In the genomic region with DNA sequence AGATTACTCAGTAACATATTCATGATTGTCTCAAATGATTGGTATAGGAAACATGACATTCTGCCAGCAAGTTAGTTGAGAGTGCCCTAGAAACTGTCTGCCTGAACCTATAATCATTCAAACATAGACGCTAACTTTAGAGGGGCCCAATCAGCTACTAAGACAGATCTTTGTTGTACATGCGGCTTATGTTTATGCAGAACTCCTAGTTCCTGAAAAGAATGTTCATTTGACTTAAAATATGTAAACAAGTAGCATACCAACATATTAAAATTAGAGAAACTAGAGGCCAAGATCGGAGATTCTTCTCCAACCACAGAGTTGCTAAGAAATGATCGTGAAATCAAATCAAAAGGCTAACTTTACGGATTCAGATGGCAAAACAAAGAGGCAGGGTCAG, we compare ENCODE assay signal across 29 cellular contexts. TPM values are rescaled to one million over a fixed set of nuclear protein-coding genes. Genes with fewer than 3 reads are reported as not detected.
DNase-seq lines count a peak whose midpoint lies in the region; TF ChIP-seq lines count a peak whose summit lies in the region.
"Had no signal": no experiment of that assay in that cellular context is flagged by ENCODE, and none has a peak within 500 bp of the region (broad histone marks: within the 10 kb centered on the region; RNA-seq: fewer than 3 reads in every experiment).

No MANE protein-coding gene starts in this region.

- H3K27me3 ChIP-seq in fibroblast of lung (ENCODE audit: control insufficient read depth, insufficient read depth, low read length): no peaks in the 10 kb centered on the region
- no peaks in the 10 kb centered on the region for H3K27me3 ChIP-seq in CD4-positive, alpha-beta memory T cell (ENCODE audit: insufficient read depth, low read length)
- H3K27me3 ChIP-seq: BLaER1 treated with 17β-estradiol and CSF1 and Interleukin-3, amounts not matched to agents 10 nM and 100 nM had no signal

- CTCF ChIA-PET in CD4-positive, alpha-beta memory T cell (lab: Charles Lee; ENCODE audit: partially characterized antibody): no interaction called here

- peak overlapping the region; percentile 11 for H3K4me3 Mint-ChIP-seq in neural crest cell
- H3K4me3 Mint-ChIP-seq in CD4-positive, alpha-beta memory T cell: no peak overlapping the region
- H3K4me3 Mint-ChIP-seq: CD4-positive, alpha-beta T cell had no signal

- POLR2A ChIA-PET in CD4-positive, alpha-beta memory T cell (lab: Charles Lee; ENCODE audit: partially characterized antibody): no interaction called here

- H3K4me1 Mint-ChIP-seq in neural crest cell: peaks cover 31% of the 10 kb centered on the region
- H3K4me1 Mint-ChIP-seq in CD4-positive, alpha-beta memory T cell: peaks cover 12 to 22% (median 16%) of the 10 kb centered on the region in 4 donors

- no peaks in the 10 kb centered on the region for H3K36me3 ChIP-seq in fibroblast of lung (ENCODE audit: control insufficient read depth, insufficient read depth, low read length)
- no peaks in the 10 kb centered on the region for H3K36me3 ChIP-seq in CD4-positive, alpha-beta memory T cell (ENCODE audit: insufficient read depth, low read length)
- H3K36me3 ChIP-seq: BLaER1 treated with 17β-estradiol and CSF1 and Interleukin-3, amounts not matched to agents 10 nM and 100 nM had no signal

- no peak overlapping the region for H3K9ac ChIP-seq in fibroblast of lung (ENCODE audit: insufficient read depth, low read length)
- H3K9ac ChIP-seq: BLaER1 treated with 17β-estradiol and CSF1 and Interleukin-3, amounts not matched to agents 10 nM and 100 nM had no signal

- H3K27me3 Mint-ChIP-seq in neural crest cell (ENCODE audit: low read depth): peaks cover 18% of the 10 kb centered on the region
- H3K27me3 Mint-ChIP-seq in CD4-positive, alpha-beta memory T cell: peaks cover 4 to 13% of the 10 kb centered on the region in 2 donors

- H3K4me2 ChIP-seq in fibroblast of lung (ENCODE audit: extremely low read depth, insufficient read depth, low read length): peak overlapping the region; percentile 4
- H3K4me2 ChIP-seq: BLaER1 treated with 17β-estradiol and CSF1 and Interleukin-3, amounts not matched to agents 10 nM and 100 nM; PC-9 had no signal

- H3K4me3 ChIP-seq in fibroblast of lung (replicated peaks in 1 of 4; ENCODE audit: control extremely low read depth in 1 of 4, insufficient read depth in 1 of 4, low read depth in 3 of 4, low read length in 4 of 4): no peak overlapping the region
- no peak overlapping the region for H3K4me3 ChIP-seq in CD4-positive, alpha-beta memory T cell (ENCODE audit: low read length in 2 of 2)
- H3K4me3 ChIP-seq: BLaER1 treated with 17β-estradiol and CSF1 and Interleukin-3, amounts not matched to agents 10 nM and 100 nM; GM12878; PC-9 had no signal

- peaks cover 4% of the 10 kb centered on the region for H3K4me1 ChIP-seq in fibroblast of lung (ENCODE audit: control insufficient read depth, extremely low read depth, insufficient read depth, low read length)
- H3K4me1 ChIP-seq in CD4-positive, alpha-beta memory T cell (ENCODE audit: insufficient read depth, low read length): peaks cover 12% of the 10 kb centered on the region

- peak overlapping the region; percentile 71 for H2AFZ ChIP-seq in fibroblast of lung (ENCODE audit: low read length)
- H2AFZ ChIP-seq: PC-9 had no signal

- no peaks in the 10 kb centered on the region for H3K79me2 ChIP-seq in fibroblast of lung (ENCODE audit: control insufficient read depth, insufficient read depth, low read length)

- H3K9me3 Mint-ChIP-seq in neural crest cell: no peaks in the 10 kb centered on the region
- H3K9me3 Mint-ChIP-seq in CD4-positive, alpha-beta memory T cell: no peaks in the 10 kb centered on the region
- H3K9me3 Mint-ChIP-seq: CD4-positive, alpha-beta T cell had no signal

- TF ChIP-seq CTCF in fibroblast of lung (conservative IDR thresholded peaks at IDR 0.05 in 1 of 2, IDR thresholded peaks at IDR 0.05 in 1 of 2; ENCODE audit: low read depth in 1 of 2, low read length in 2 of 2): no peak
- TF ChIP-seq CTCF in neural crest cell (conservative IDR thresholded peaks at IDR 0.05): no peak

- H3K27ac Mint-ChIP-seq in neural crest cell (ENCODE audit: unreplicated experiment): no peak overlapping the region
- no peak overlapping the region for H3K27ac Mint-ChIP-seq in CD4-positive, alpha-beta memory T cell
- H3K27ac Mint-ChIP-seq: CD4-positive, alpha-beta T cell had no signal

- no peaks in the 10 kb centered on the region for H4K20me1 ChIP-seq in fibroblast of lung (ENCODE audit: control insufficient read depth, extremely low read depth, insufficient read depth, low read length)
- H4K20me1 ChIP-seq: BLaER1 treated with 17β-estradiol and CSF1 and Interleukin-3, amounts not matched to agents 10 nM and 100 nM had no signal

- H3K9me3 ChIP-seq in fibroblast of lung (ENCODE audit: control insufficient read depth, insufficient read depth, low read depth, low read length): no peaks in the 10 kb centered on the region
- no peaks in the 10 kb centered on the region for H3K9me3 ChIP-seq in CD4-positive, alpha-beta memory T cell (ENCODE audit: control insufficient read depth in 1 of 2, low read length in 2 of 2)
- H3K9me3 ChIP-seq: BLaER1 treated with 17β-estradiol and CSF1 and Interleukin-3, amounts not matched to agents 10 nM and 100 nM had no signal

- intact Hi-C loops in CD4-positive, alpha-beta memory T cell (cut with micrococcal nuclease): loop anchor here (10.0 kb wide), 1 partner anchor 109 kb away; the partner anchor contains the start of gene DLX2

- no peaks in the 10 kb centered on the region for H3K36me3 Mint-ChIP-seq in neural crest cell (ENCODE audit: low read depth)
- H3K36me3 Mint-ChIP-seq in CD4-positive, alpha-beta memory T cell: no peaks in the 10 kb centered on the region

- no peak overlapping the region for H3K27ac ChIP-seq in fibroblast of lung (ENCODE audit: insufficient read depth, low read length)
- H3K27ac ChIP-seq in CD4-positive, alpha-beta memory T cell (ENCODE audit: low read depth, low read length): no peak overlapping the region
- H3K27ac ChIP-seq: 22Rv1; BLaER1 treated with 17β-estradiol and CSF1 and Interleukin-3, amounts not matched to agents 10 nM and 100 nM; HL-60; PC-9 had no signal

- DNase-seq in NCI-H2227 treated with DMSO at 0.1 percent for 48 hours (lab: John Stamatoyannopoulos, UW): peak; percentile 63
- DNase-seq in NCI-H2227 (lab: John Stamatoyannopoulos, UW; ENCODE audit: unreplicated experiment): no peak
- DNase-seq in fibroblast of lung (ENCODE audit: low read depth in 2 of 2): peak in 1 of 2 donors; percentile 74
- DNase-seq in neural crest cell (ENCODE audit: low read depth, low spot score): no peak
- DNase-seq in NCI-H748 treated with DMSO at 0.1 percent for 48 hours (lab: John Stamatoyannopoulos, UW): no peak
- no peak for DNase-seq in CD4-positive, alpha-beta memory T cell
- no peak for DNase-seq in HPDE6-E6E7 (ENCODE audit: extremely low spot score)
- DNase-seq in DMS114 treated with DMSO at 0.1 percent for 48 hours (lab: John Stamatoyannopoulos, UW; ENCODE audit: unreplicated experiment): no peak
- DNase-seq: AML-193; CD4-positive, alpha-beta T cell; COR-L47; EL; GDM1; HCEC 1CT; Karpas-422; NCI-H1092; NCI-H1436; NCI-H187; NCI-H2081 treated with DMSO at 0.1 percent for 48 hours; NCI-H2171; NCI-H524; NCI-H774; NK-92 treated with Interleukin-12 subunit alpha and Interleukin-12 subunit beta, amount 100 ng/mL, for 24 hours; PC-9; Right ventricle myocardium superior had no signal

RNA-seq across cellular contexts. Expression of gene METAP1D, which starts 4.2 kb away (rescaled TPM):
- total RNA-seq in fibroblast of lung (6.8 and 10.0 TPM in 2 replicates), neural crest cell (11.0 and 13.4 TPM in 2 replicates)
- polyA plus RNA-seq in fibroblast of lung: 5.9 and 6.7 TPM in 2 replicates
- polyA plus RNA-seq in fibroblast of lung (2012): 3.3 and 4.4 TPM in 2 replicates
- 0.98 and 2.6 TPM in 2 replicates for polyA minus RNA-seq in fibroblast of lung (ENCODE audit: low replicate concordance)
- total RNA-seq in CD4-positive, alpha-beta memory T cell: 1 to 10 TPM; 7.2 to 7.3 TPM
- 1 to 10 TPM; 3.5 to 5.7 TPM for polyA plus RNA-seq in CD4-positive, alpha-beta memory T cell
